21 cellular contexts compared by ENCODE assay signal in genomic region chr3:138587374-138587773, GRCh38.
"Had no signal": no experiment of that assay in that cellular context is flagged by ENCODE, and none has a peak within 500 bp of the region (broad histone marks: within the 10 kb centered on the region; RNA-seq: fewer than 3 reads in every experiment).

No MANE protein-coding gene starts in this region.

- H3K27ac Mint-ChIP-seq: naive B cell had no signal

- FAIRE-seq: endothelial cell of umbilical vein, keratinocyte had no signal

- DNase-seq: dermis blood vessel endothelial cell; dorsolateral prefrontal cortex; effector CD4-positive, alpha-beta T cell; effector memory CD4-positive, alpha-beta T cell; foreskin keratinocyte; heart left ventricle; hypothalamus; left cardiac atrium; left lung; left ventricle myocardium superior; lower lobe of right lung; mesenchymal stem cell; mucosa of descending colon; naive B cell had no signal

- H3K27me3 ChIP-seq: dorsolateral prefrontal cortex, esophagus muscularis mucosa, foreskin keratinocyte, gastroesophageal sphincter, heart left ventricle, hepatocyte, left lung had no signal

- H3K4me1 Mint-ChIP-seq: naive B cell had no signal

- H3K36me3 Mint-ChIP-seq: naive B cell had no signal

- H3K4me1 ChIP-seq: foreskin keratinocyte, heart left ventricle, lower lobe of right lung had no signal

- H3K27ac ChIP-seq: coronary artery, dorsolateral prefrontal cortex, esophagus muscularis mucosa, foreskin keratinocyte, gastroesophageal sphincter, heart left ventricle, hepatocyte, left lung, lower lobe of right lung had no signal

- H3K9me3 ChIP-seq: esophagus muscularis mucosa, gastroesophageal sphincter, heart left ventricle, left lung, lower lobe of right lung, mucosa of descending colon had no signal

- H2AFZ ChIP-seq: hepatocyte had no signal

- ATAC-seq: foreskin keratinocyte, gastroesophageal sphincter, heart left ventricle, left cardiac atrium, left lung, left ventricle myocardium superior, lower lobe of right lung, mucosa of descending colon had no signal

- H3K4me3 ChIP-seq: coronary artery, dorsolateral prefrontal cortex, esophagus muscularis mucosa, gastroesophageal sphincter, heart left ventricle, hepatocyte, left lung, lower lobe of right lung, mucosa of descending colon had no signal

- H3K36me3 ChIP-seq: left lung, lower lobe of right lung had no signal

- H3K4me2 ChIP-seq: hepatocyte had no signal

- H3K4me3 Mint-ChIP-seq: mesothelial cell of epicardium, naive B cell had no signal

- H3K27me3 Mint-ChIP-seq: naive B cell had no signal
